ENCODE assay signal across 32 cellular contexts in the genomic region with DNA sequence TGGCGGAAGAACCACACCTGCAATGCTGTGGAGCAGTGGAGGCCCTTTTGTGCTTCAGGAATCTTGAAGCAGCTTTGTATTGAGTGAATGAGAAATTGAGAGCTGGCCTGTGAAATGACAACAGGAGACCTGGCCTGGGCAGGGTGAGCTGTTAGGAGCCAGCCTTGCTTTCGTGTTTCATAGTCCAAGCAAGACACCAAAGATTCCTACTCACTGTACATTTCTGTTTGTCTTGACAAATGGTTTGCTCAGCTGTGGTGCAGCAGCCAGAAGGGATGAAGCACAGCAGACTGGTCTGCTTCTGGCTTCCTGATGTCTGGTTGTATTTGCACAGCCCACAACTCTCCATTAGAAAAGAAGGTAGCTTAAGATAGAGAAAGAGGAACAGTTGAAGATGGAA.
"Had no signal": no experiment of that assay in that cellular context is flagged by ENCODE, and none has a peak within 500 bp of the region (broad histone marks: within the 10 kb centered on the region; RNA-seq: fewer than 3 reads in every experiment).

No MANE protein-coding gene starts in this region.

- H3K27ac ChIP-seq: testis, transverse colon had no signal

- H3K4me3 Mint-ChIP-seq: activated B cell treated with CpG ODN at 0.5 μM for 24 hours; activated CD8-positive, alpha-beta memory T cell treated with anti-CD3 and anti-CD28 coated beads, Interleukin-2, amount 10 ng/mL, durations not matched to agents 7 days and 5 days; activated CD8-positive, alpha-beta T cell treated with anti-CD3 and anti-CD28 coated beads for 36 hours; activated naive CD8-positive, alpha-beta T cell; activated T-cell treated with anti-CD3 and anti-CD28 coated beads, Interleukin-2, amount 50 U/mL, for 72 hours; brain; effector memory CD8-positive, alpha-beta T cell; naive thymus-derived CD4-positive, alpha-beta T cell; neural crest cell; T-helper 17 cell had no signal

- H3K36me3 ChIP-seq: transverse colon had no signal

- H3K4me1 Mint-ChIP-seq: activated B cell treated with CpG ODN at 0.5 μM for 24 hours had no signal

- DNase-seq: activated B cell treated with CpG ODN at 0.5 μM for 24 hours; activated CD4-positive, alpha-beta T cell treated with anti-CD3 and anti-CD28 coated beads, Interleukin-2, amount 50 U/mL, for 1 hour; activated CD8-positive, alpha-beta memory T cell treated with anti-CD3 and anti-CD28 coated beads, Interleukin-2, amount 10 ng/mL, durations not matched to agents 7 days and 5 days; activated CD8-positive, alpha-beta T cell treated with anti-CD3 and anti-CD28 coated beads for 36 hours; activated naive CD4-positive, alpha-beta T cell; activated T-cell treated with anti-CD3 and anti-CD28 coated beads for 4 hours; activated T-cell treated with anti-CD3 and anti-CD28 coated beads, Interleukin-2, amount 50 U/mL, for 72 hours; aorta; caudate nucleus; cortex of kidney; effector memory CD8-positive, alpha-beta T cell; erythroblast; gastrocnemius medialis; head of caudate nucleus; hippocampal formation; kidney; left colon; mammary epithelial cell; midbrain; naive thymus-derived CD4-positive, alpha-beta T cell; right cardiac atrium; stimulated activated CD4-positive, alpha-beta T cell treated with anti-CD3 and anti-CD28 coated beads, Interleukin-12 subunit alpha, Interleukin-12 subunit beta, amount 100 ng/mL, for 4 hours; stimulated activated CD4-positive, alpha-beta T cell treated with anti-CD3 and anti-CD28 coated beads, Interleukin-4, amount 100 ng/mL, for 1 hour; stimulated activated naive CD8-positive, alpha-beta T cell treated with anti-CD3 and anti-CD28 coated beads, Interleukin-15, Interleukin-2, amounts not matched to agents 100 U/mL and 50 U/mL, for 24 hours; T-helper 17 cell; T1000; testis; transverse colon had no signal

- H3K27me3 ChIP-seq: gastrocnemius medialis, testis, transverse colon had no signal

- H3K4me3 ChIP-seq: gastrocnemius medialis, skin epidermis, testis, transverse colon had no signal

- FAIRE-seq: kidney had no signal

- H3K36me3 Mint-ChIP-seq: activated CD8-positive, alpha-beta memory T cell treated with anti-CD3 and anti-CD28 coated beads, Interleukin-2, amount 10 ng/mL, durations not matched to agents 7 days and 5 days; brain had no signal

- H3K9me3 ChIP-seq: gastrocnemius medialis, testis, transverse colon had no signal

- H3K27ac Mint-ChIP-seq: activated B cell treated with CpG ODN at 0.5 μM for 24 hours; activated CD8-positive, alpha-beta memory T cell treated with anti-CD3 and anti-CD28 coated beads, Interleukin-2, amount 10 ng/mL, durations not matched to agents 7 days and 5 days; activated CD8-positive, alpha-beta T cell treated with anti-CD3 and anti-CD28 coated beads for 36 hours; activated naive CD8-positive, alpha-beta T cell; activated T-cell treated with anti-CD3 and anti-CD28 coated beads, Interleukin-2, amount 50 U/mL, for 72 hours; effector memory CD8-positive, alpha-beta T cell; naive thymus-derived CD4-positive, alpha-beta T cell; T-helper 17 cell had no signal

- H3K9me3 Mint-ChIP-seq: activated B cell treated with CpG ODN at 0.5 μM for 24 hours; activated CD8-positive, alpha-beta T cell treated with anti-CD3 and anti-CD28 coated beads for 36 hours; brain; effector memory CD8-positive, alpha-beta T cell; naive thymus-derived CD4-positive, alpha-beta T cell; neural crest cell had no signal

- H3K4me1 ChIP-seq: testis had no signal

- H3K27me3 Mint-ChIP-seq: activated B cell treated with CpG ODN at 0.5 μM for 24 hours; activated CD8-positive, alpha-beta memory T cell treated with anti-CD3 and anti-CD28 coated beads, Interleukin-2, amount 10 ng/mL, durations not matched to agents 7 days and 5 days; activated CD8-positive, alpha-beta T cell treated with anti-CD3 and anti-CD28 coated beads for 36 hours; activated naive CD8-positive, alpha-beta T cell; effector memory CD8-positive, alpha-beta T cell; naive thymus-derived CD4-positive, alpha-beta T cell; T-helper 17 cell had no signal
